Comparison of ENCODE assay signal across 32 cellular contexts in the genomic region with DNA sequence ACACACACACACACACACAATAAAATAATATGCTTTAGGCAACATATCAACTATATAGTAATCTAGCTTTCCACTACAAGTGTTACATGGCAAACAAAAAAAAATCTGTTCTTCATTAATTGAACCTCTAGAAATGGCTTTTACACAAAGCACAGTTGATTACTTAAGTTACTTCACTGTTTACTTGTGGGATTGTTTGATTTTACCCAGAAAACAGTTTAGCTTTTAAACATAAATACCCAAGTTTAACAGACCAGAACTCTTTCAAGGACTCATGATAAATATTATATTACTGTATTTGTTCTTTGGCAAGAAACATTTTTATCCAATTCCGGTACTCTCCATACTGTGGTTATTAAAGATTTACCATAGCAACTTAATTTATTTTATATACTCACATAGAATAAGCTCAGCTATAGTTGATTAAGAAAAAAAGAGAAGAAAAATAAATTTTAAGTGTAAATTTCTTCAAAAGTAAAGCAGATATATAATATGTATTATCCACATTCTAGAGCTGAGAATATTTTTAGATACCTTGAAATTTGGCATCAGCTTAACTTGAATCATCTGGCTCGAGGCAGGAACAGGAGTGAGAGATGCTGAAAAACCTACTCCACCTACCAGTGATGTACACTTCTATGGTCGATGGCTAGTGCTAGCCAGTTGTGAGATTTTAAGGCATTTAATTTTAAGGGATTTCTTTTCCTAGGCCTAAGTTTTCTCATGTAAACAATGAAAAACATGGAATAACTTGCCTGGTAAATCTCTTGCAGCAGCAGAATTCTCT.
"Had no signal": no experiment of that assay in that cellular context is flagged by ENCODE, and none has a peak within 500 bp of the region (broad histone marks: within the 10 kb centered on the region; RNA-seq: fewer than 3 reads in every experiment).

No MANE protein-coding gene starts in this region.

- DNase-seq: activated B cell treated with CpG ODN at 0.5 μM for 24 hours; activated CD4-positive, alpha-beta memory T cell treated with anti-CD3 and anti-CD28 coated beads for 36 hours; activated CD4-positive, alpha-beta T cell treated with anti-CD3 and anti-CD28 coated beads for 4 hours; activated CD4-positive, alpha-beta T cell treated with anti-CD3 and anti-CD28 coated beads, Interleukin-2, amount 50 U/mL, for 1 hour; activated CD4-positive, CD25-positive, alpha-beta regulatory T cell treated with anti-CD3 and anti-CD28 coated beads, Interleukin-2, amount 50 U/mL, for 72 hours; activated CD8-positive, alpha-beta memory T cell treated with anti-CD3 and anti-CD28 coated beads, Interleukin-2, amount 50 U/mL, for 4 hours; activated gamma-delta T cell treated with Interleukin-2 at 50 U/mL for 16 hours; activated naive CD4-positive, alpha-beta T cell treated with anti-CD3 and anti-CD28 coated beads for 36 hours; activated T-cell treated with anti-CD3 and anti-CD28 coated beads for 4 hours; activated T-cell treated with anti-CD3 and anti-CD28 coated beads, Interleukin-2, amount 50 U/mL, for 4 hours; adrenal gland; Kasumi-1; KG1; MG63; NCI-H1048; NCI-H1105 treated with DMSO at 0.1 percent for 48 hours; NCI-H1436; NCI-H1694; NCI-H1930; NCI-H2171; NCI-H510A; NCI-H748 treated with DMSO at 0.1 percent for 48 hours; PC-9; Right ventricle myocardium superior; SW 1271; T-helper 1 cell; T-helper 2 cell; T-helper 9 cell had no signal

- H3K4me1 ChIP-seq: adrenal gland had no signal

- H3K36me3 ChIP-seq: adrenal gland, MG63 had no signal

- H3K27ac ChIP-seq: adrenal gland, PC-9, VCaP had no signal

- H3K27me3 Mint-ChIP-seq: activated B cell treated with CpG ODN at 0.5 μM for 24 hours; activated CD4-positive, alpha-beta memory T cell treated with anti-CD3 and anti-CD28 coated beads for 36 hours; brain had no signal

- H3K27ac Mint-ChIP-seq: activated B cell treated with CpG ODN at 0.5 μM for 24 hours; activated CD4-positive, alpha-beta memory T cell treated with anti-CD3 and anti-CD28 coated beads for 36 hours; activated naive CD4-positive, alpha-beta T cell treated with anti-CD3 and anti-CD28 coated beads for 36 hours; activated naive CD4-positive, alpha-beta T cell treated with anti-CD3 and anti-CD28 coated beads, Interleukin-2, amount 50 U/mL, for 72 hours; activated T-helper 1 cell treated with anti-CD3 and anti-CD28 coated beads, Interleukin-12 subunit alpha, Interleukin-12 subunit beta, Interleukin-2, Interleukin-4 antibody, amounts not matched to agents 30 ng/mL and 10 ng/mL and 1 ng/mL, durations not matched to agents 14 hours and 24 hours and 36 hours; brain had no signal

- H3K27me3 ChIP-seq: adrenal gland, MG63 had no signal

- H3K4me3 ChIP-seq: adrenal gland, MG63, PC-9 had no signal

- H3K4me3 Mint-ChIP-seq: activated B cell treated with CpG ODN at 0.5 μM for 24 hours; activated CD4-positive, alpha-beta memory T cell treated with anti-CD3 and anti-CD28 coated beads for 36 hours; activated naive CD4-positive, alpha-beta T cell treated with anti-CD3 and anti-CD28 coated beads for 36 hours; activated T-cell treated with anti-CD3 and anti-CD28 coated beads, Interleukin-2, amount 50 U/mL, for 4 hours; activated T-helper 1 cell treated with anti-CD3 and anti-CD28 coated beads, Interleukin-12 subunit alpha, Interleukin-12 subunit beta, Interleukin-2, Interleukin-4 antibody, amounts not matched to agents 30 ng/mL and 10 ng/mL and 1 ng/mL, durations not matched to agents 14 hours and 24 hours and 36 hours; brain had no signal

- ATAC-seq: activated naive CD4-positive, alpha-beta T cell treated with anti-CD3 and anti-CD28 coated beads, Interleukin-2, amount 50 U/mL, for 72 hours; activated T-cell treated with anti-CD3 and anti-CD28 coated beads, Interleukin-2, amount 50 U/mL, for 4 hours had no signal

- H3K9me3 ChIP-seq: adrenal gland had no signal
